In genomic region chr4:15681372-15682339, GRCh38 we compare ENCODE assay signal across 8 cellular contexts. TPM values are rescaled to one million over a fixed set of nuclear protein-coding genes. Genes with fewer than 3 reads are reported as not detected.
DNase-seq lines count a peak whose midpoint lies in the region; ATAC-seq and TF ChIP-seq lines count a peak whose summit lies in the region.

FAM200B (plus strand) TSS chr4:15681827; CDS start chr4:15686978, 5,151 bp downstream.

- ATAC-seq in GM18502 (IDR thresholded peaks at IDR 0.05; ENCODE audit: poor library complexity, unreplicated experiment): peak; percentile 91
- ATAC-seq in HG02970 (IDR thresholded peaks at IDR 0.05; ENCODE audit: low FRiP score, unreplicated experiment): peak; percentile 98
- ATAC-seq in right cardiac atrium: peak; percentile 98 to 99

- H3K27ac ChIP-seq in ascending aorta (peak within 1 kb of the TSS; percentile 85 to 96), right cardiac atrium (ENCODE audit: low read length) (peak within 1 kb of the TSS; percentile 95), uterus (peak within 1 kb of the TSS; percentile 87 to 90)

- peaks cover 2 to 4% of the 10 kb centered on the region in 2 donors for H3K4me1 ChIP-seq in ascending aorta
- H3K4me1 ChIP-seq in right cardiac atrium (ENCODE audit: control insufficient read depth, insufficient read depth, low read length): peaks cover 3% of the 10 kb centered on the region
- no peaks in the 10 kb centered on the region for H3K4me1 ChIP-seq in uterus

- peak; percentile 73 to 80 for TF ChIP-seq POLR2A in uterus (IDR thresholded peaks at IDR 0.05)

- peak within 1 kb of the TSS; percentile 80 to 82 for H3K4me3 ChIP-seq in ascending aorta
- H3K4me3 ChIP-seq in right cardiac atrium (ENCODE audit: low read length): peak within 1 kb of the TSS; percentile 78
- H3K4me3 ChIP-seq in uterus: peak within 1 kb of the TSS; percentile 61 to 69

- no peaks in the 10 kb centered on the region for H3K9me3 Mint-ChIP-seq in T-helper 2 cell treated with Interferon-gamma antibody and Interleukin-4, amounts not matched to agents 5 μg/mL and 100 μg/mL, for 36 hours

- H3K4me1 Mint-ChIP-seq in T-helper 2 cell treated with Interferon-gamma antibody and Interleukin-4, amounts not matched to agents 5 μg/mL and 100 μg/mL, for 36 hours (ENCODE audit: low read depth): peaks cover 39% of the 10 kb centered on the region

- H3K36me3 Mint-ChIP-seq in T-helper 2 cell treated with Interferon-gamma antibody and Interleukin-4, amounts not matched to agents 5 μg/mL and 100 μg/mL, for 36 hours (ENCODE audit: low read depth): peaks cover 34% of the 10 kb centered on the region

- H3K27me3 ChIP-seq in ascending aorta (no peaks in the 10 kb centered on the region), right cardiac atrium (ENCODE audit: control insufficient read depth, insufficient read depth) (no peaks in the 10 kb centered on the region), uterus (no peaks in the 10 kb centered on the region)

- H3K27me3 Mint-ChIP-seq in T-helper 2 cell treated with Interferon-gamma antibody and Interleukin-4, amounts not matched to agents 5 μg/mL and 100 μg/mL, for 36 hours (ENCODE audit: low read depth): no peaks in the 10 kb centered on the region

- H3K4me3 Mint-ChIP-seq in T-helper 2 cell treated with Interferon-gamma antibody and Interleukin-4, amounts not matched to agents 5 μg/mL and 100 μg/mL, for 36 hours: peak within 1 kb of the TSS; percentile 96

- WGBS in right cardiac atrium: under 1% methylated on average over 56 of the region's 56 CpGs

- peak in 1 of 3 experiments; percentile 12 for TF ChIP-seq CTCF in ascending aorta (IDR thresholded peaks at IDR 0.05)
- peak in 3 of 4 experiments; percentile 15 to 53 (median 38) for TF ChIP-seq CTCF in uterus (IDR thresholded peaks at IDR 0.05)

- peaks cover 4 to 6% of the 10 kb centered on the region in 2 donors for H3K36me3 ChIP-seq in ascending aorta
- H3K36me3 ChIP-seq in uterus: no peaks in the 10 kb centered on the region

- peak within 1 kb of the TSS; percentile 95 for H3K27ac Mint-ChIP-seq in T-helper 2 cell treated with Interferon-gamma antibody and Interleukin-4, amounts not matched to agents 5 μg/mL and 100 μg/mL, for 36 hours

- intact Hi-C loops in ascending aorta (cut with DNase I): loop anchor here (1.0 to 10.0 kb wide), 3 partner anchors 26 to 447 kb away; partner anchors contain the start of gene FBXL5
- intact Hi-C loops in right cardiac atrium (cut with DNase I): no loop called here
- intact Hi-C loops in uterus (cut with DNase I; ENCODE audit: low total_unique reads): no loop called here

- no peaks in the 10 kb centered on the region for H3K9me3 ChIP-seq in ascending aorta
- H3K9me3 ChIP-seq in right cardiac atrium (ENCODE audit: control insufficient read depth, low read length): no peaks in the 10 kb centered on the region
- no peaks in the 10 kb centered on the region for H3K9me3 ChIP-seq in uterus

- DNase-seq in NCI-H1930 (lab: John Stamatoyannopoulos, UW) (peak; percentile 97 to 98), ascending aorta (ENCODE audit: low spot score in 2 of 2) (peak; percentile 90 to 99), right cardiac atrium (peak; percentile 99 to 100 (median 100)), pulmonary artery endothelial cell (ENCODE audit: low read depth, low spot score) (peak; percentile 90), uterus (peak; percentile 99 to 100)
- peak; percentile 98 for DNase-seq in T-helper 2 cell treated with Interferon-gamma antibody and Interleukin-4, amounts not matched to agents 5 μg/mL and 100 μg/mL, for 36 hours (ENCODE audit: low spot score)

RNA-seq across cellular contexts. Expression of gene FAM200B, which starts in this region (rescaled TPM):
- 34.9 TPM for total RNA-seq in ascending aorta
- 10 to 100 TPM; 32.6 to 40.9 (median 35.0) TPM for total RNA-seq in right cardiac atrium
- polyA plus RNA-seq in right cardiac atrium: 60.3 TPM
- total RNA-seq in pulmonary artery endothelial cell: 16.0 and 16.6 TPM in 2 replicates
- total RNA-seq in uterus: 100 to 1,000 TPM in 1 of 4 donors, 10 to 100 TPM in 3; 41.7 to 104 (median 54.8) TPM

Comparison
In these comparisons a context has a peak if more than half of its experiments do, and no peak if none do; other contexts are left out.
1. Peak in every context shown above with its lines: DNase-seq, ATAC-seq, H3K4me3 ChIP-seq and H3K27ac ChIP-seq.